In genomic region chr10:118920206-118920605, GRCh38 we compare ENCODE assay signal across 34 cellular contexts.
"Had no signal": no experiment of that assay in that cellular context is flagged by ENCODE, and none has a peak within 500 bp of the region (broad histone marks: within the 10 kb centered on the region; RNA-seq: fewer than 3 reads in every experiment).

No MANE protein-coding gene starts in this region.

- H3K36me3 ChIP-seq: MG63 had no signal

- H3K9me3 ChIP-seq: MG63 had no signal

- H3K4me3 ChIP-seq: MG63 had no signal

- H3K27me3 ChIP-seq: MG63 had no signal

- DNase-seq: Karpas-422, Kasumi-1, MG63, MM.1S, MV-4-11, NCI-H1048, NCI-H1092, NCI-H1092 treated with DMSO at 0.1 percent for 48 hours, NCI-H1105, NCI-H1105 treated with DMSO at 0.1 percent for 48 hours, NCI-H1417, NCI-H1417 treated with DMSO at 0.1 percent for 48 hours, NCI-H1436, NCI-H1436 treated with DMSO at 0.1 percent for 48 hours, NCI-H146, NCI-H1694, NCI-H1694 treated with DMSO at 0.1 percent for 48 hours, NCI-H187, NCI-H187 treated with DMSO at 0.1 percent for 48 hours, NCI-H1930, NCI-H2029, NCI-H2029 treated with DMSO at 0.1 percent for 48 hours, NCI-H2081, NCI-H2081 treated with DMSO at 0.1 percent for 48 hours, NCI-H2107, NCI-H2171, NCI-H2171 treated with DMSO at 0.1 percent for 48 hours, NCI-H2227 treated with DMSO at 0.1 percent for 48 hours, NCI-H226, NCI-H345, NCI-H446, NCI-H446 treated with DMSO at 0.1 percent for 48 hours, NCI-H510A had no signal

- H3K4me2 ChIP-seq: KMS-11 had no signal

- H3K9ac ChIP-seq: KMS-11 had no signal

- H3K27ac ChIP-seq: KMS-11 had no signal
